ENCODE assay signal across 1 cellular context in the genomic region with DNA sequence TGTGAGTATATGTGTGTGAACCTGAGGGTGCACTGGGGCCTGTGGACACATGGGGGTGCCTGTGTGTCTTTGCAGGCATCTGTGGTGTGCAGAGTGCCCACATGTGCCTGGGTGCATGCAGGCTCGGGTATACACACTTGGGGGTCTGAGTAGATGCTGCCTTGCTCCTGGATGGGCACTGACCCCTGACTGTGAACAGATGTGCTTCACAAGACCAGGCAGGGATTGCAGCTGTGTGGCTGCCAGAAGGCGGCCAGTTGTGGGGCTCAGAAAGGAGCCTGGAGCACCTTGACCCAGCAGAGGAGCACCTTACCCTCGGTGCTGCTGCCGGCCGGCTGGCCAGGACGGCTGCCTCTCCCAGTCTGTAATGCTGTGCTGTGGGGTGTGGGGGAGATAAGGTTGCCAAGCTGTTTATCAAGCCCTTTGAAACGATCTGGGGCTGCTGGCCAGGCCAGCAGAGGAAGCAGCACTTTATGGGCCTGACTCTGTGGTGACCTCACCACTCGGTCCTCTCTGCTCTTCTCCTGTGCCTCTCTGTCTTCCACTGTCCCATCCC.
TF ChIP-seq lines count a peak whose summit lies in the region.

No MANE protein-coding gene starts in this region.

TF ChIP-seq in K562, 482 proteins besides CTCF, POLR2A, EP300 and RAD21 (continued from another document):
- TF ChIP-seq, protein P1, sequence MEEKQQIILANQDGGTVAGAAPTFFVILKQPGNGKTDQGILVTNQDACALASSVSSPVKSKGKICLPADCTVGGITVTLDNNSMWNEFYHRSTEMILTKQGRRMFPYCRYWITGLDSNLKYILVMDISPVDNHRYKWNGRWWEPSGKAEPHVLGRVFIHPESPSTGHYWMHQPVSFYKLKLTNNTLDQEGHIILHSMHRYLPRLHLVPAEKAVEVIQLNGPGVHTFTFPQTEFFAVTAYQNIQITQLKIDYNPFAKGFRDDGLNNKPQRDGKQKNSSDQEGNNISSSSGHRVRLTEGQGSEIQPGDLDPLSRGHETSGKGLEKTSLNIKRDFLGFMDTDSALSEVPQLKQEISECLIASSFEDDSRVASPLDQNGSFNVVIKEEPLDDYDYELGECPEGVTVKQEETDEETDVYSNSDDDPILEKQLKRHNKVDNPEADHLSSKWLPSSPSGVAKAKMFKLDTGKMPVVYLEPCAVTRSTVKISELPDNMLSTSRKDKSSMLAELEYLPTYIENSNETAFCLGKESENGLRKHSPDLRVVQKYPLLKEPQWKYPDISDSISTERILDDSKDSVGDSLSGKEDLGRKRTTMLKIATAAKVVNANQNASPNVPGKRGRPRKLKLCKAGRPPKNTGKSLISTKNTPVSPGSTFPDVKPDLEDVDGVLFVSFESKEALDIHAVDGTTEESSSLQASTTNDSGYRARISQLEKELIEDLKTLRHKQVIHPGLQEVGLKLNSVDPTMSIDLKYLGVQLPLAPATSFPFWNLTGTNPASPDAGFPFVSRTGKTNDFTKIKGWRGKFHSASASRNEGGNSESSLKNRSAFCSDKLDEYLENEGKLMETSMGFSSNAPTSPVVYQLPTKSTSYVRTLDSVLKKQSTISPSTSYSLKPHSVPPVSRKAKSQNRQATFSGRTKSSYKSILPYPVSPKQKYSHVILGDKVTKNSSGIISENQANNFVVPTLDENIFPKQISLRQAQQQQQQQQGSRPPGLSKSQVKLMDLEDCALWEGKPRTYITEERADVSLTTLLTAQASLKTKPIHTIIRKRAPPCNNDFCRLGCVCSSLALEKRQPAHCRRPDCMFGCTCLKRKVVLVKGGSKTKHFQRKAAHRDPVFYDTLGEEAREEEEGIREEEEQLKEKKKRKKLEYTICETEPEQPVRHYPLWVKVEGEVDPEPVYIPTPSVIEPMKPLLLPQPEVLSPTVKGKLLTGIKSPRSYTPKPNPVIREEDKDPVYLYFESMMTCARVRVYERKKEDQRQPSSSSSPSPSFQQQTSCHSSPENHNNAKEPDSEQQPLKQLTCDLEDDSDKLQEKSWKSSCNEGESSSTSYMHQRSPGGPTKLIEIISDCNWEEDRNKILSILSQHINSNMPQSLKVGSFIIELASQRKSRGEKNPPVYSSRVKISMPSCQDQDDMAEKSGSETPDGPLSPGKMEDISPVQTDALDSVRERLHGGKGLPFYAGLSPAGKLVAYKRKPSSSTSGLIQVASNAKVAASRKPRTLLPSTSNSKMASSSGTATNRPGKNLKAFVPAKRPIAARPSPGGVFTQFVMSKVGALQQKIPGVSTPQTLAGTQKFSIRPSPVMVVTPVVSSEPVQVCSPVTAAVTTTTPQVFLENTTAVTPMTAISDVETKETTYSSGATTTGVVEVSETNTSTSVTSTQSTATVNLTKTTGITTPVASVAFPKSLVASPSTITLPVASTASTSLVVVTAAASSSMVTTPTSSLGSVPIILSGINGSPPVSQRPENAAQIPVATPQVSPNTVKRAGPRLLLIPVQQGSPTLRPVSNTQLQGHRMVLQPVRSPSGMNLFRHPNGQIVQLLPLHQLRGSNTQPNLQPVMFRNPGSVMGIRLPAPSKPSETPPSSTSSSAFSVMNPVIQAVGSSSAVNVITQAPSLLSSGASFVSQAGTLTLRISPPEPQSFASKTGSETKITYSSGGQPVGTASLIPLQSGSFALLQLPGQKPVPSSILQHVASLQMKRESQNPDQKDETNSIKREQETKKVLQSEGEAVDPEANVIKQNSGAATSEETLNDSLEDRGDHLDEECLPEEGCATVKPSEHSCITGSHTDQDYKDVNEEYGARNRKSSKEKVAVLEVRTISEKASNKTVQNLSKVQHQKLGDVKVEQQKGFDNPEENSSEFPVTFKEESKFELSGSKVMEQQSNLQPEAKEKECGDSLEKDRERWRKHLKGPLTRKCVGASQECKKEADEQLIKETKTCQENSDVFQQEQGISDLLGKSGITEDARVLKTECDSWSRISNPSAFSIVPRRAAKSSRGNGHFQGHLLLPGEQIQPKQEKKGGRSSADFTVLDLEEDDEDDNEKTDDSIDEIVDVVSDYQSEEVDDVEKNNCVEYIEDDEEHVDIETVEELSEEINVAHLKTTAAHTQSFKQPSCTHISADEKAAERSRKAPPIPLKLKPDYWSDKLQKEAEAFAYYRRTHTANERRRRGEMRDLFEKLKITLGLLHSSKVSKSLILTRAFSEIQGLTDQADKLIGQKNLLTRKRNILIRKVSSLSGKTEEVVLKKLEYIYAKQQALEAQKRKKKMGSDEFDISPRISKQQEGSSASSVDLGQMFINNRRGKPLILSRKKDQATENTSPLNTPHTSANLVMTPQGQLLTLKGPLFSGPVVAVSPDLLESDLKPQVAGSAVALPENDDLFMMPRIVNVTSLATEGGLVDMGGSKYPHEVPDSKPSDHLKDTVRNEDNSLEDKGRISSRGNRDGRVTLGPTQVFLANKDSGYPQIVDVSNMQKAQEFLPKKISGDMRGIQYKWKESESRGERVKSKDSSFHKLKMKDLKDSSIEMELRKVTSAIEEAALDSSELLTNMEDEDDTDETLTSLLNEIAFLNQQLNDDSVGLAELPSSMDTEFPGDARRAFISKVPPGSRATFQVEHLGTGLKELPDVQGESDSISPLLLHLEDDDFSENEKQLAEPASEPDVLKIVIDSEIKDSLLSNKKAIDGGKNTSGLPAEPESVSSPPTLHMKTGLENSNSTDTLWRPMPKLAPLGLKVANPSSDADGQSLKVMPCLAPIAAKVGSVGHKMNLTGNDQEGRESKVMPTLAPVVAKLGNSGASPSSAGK (IDR thresholded peaks at IDR 0.05), result no peak
- TF ChIP-seq YY1 (IDR thresholded peaks at IDR 0.05; ENCODE audit: borderline replicate concordance in 1 of 3, control insufficient read depth in 1 of 3, extremely low read depth in 1 of 3, insufficient read depth in 3 of 3, insufficient read length in 1 of 3, insufficient replicate concordance in 2 of 3, low read depth in 1 of 3, low read length in 2 of 3) (peak in 2 of 3 experiments; percentile 8 to 14), NEUROD1 (IDR thresholded peaks at IDR 0.05; ENCODE audit: borderline replicate concordance, low read depth, low read length, partially characterized antibody) (peak; percentile 21), HDAC1 (IDR thresholded peaks at IDR 0.05) (0 out of 4 replicates have a peak, but pooled peaks of 1 of the 2 experiments have one; percentile 32), SMARCE1 (IDR thresholded peaks at IDR 0.05) (peak; percentile 77), PHB (CRISPR knock-in tag; IDR thresholded peaks at IDR 0.05) (no peak), TBP (optimal IDR thresholded peaks at IDR 0.05; ENCODE audit: low read depth, low read length) (peak; percentile 31), CBFA2T2 (conservative IDR thresholded peaks at IDR 0.05) (peak; percentile 91), RBBP5 (IDR thresholded peaks at IDR 0.05; ENCODE audit: borderline replicate concordance, insufficient read depth, low read length, poor library complexity, severe bottlenecking) (no peak), ZFX (CRISPR knock-in tag; IDR thresholded peaks at IDR 0.05) (no peak), FOXK2 (conservative IDR thresholded peaks at IDR 0.05 in 1 of 2, IDR thresholded peaks at IDR 0.05 in 1 of 2; ENCODE audit: low read depth in 2 of 2) (peak in 1 of 2 experiments; percentile 30; a peak in 1 of 4 replicates), PTBP1 (IDR thresholded peaks at IDR 0.05; ENCODE audit: low read depth, low read length) (0 out of 2 replicates have a peak, but pooled peaks have one; percentile 37), MAFG (tag; conservative IDR thresholded peaks at IDR 0.05) (no peak), POLR2AphosphoS5 (IDR thresholded peaks at IDR 0.05; ENCODE audit: control insufficient read depth, insufficient read depth, low read depth, low read length) (peak; percentile 89), ZC3H4 (CRISPR knock-in tag; IDR thresholded peaks at IDR 0.05; ENCODE audit: borderline replicate concordance) (no peak), SIX5 (IDR thresholded peaks at IDR 0.05; ENCODE audit: borderline replicate concordance in 1 of 2, insufficient read depth in 1 of 2, low read depth in 1 of 2, low read length in 2 of 2) (no peak), ZNF764 (CRISPR knock-in tag; IDR thresholded peaks at IDR 0.05; ENCODE audit: low read depth) (no peak), ZNF143 (CRISPR knock-in tag; IDR thresholded peaks at IDR 0.05) (no peak), CBFA2T3 (IDR thresholded peaks at IDR 0.05) (peak; percentile 96), ZKSCAN1 (IDR thresholded peaks at IDR 0.05; ENCODE audit: low read depth, low read length) (0 out of 2 replicates have a peak, but pooled peaks have one; percentile 31), NRF1 (conservative IDR thresholded peaks at IDR 0.05 in 1 of 2, IDR thresholded peaks at IDR 0.05 in 1 of 2) (0 out of 4 replicates have a peak, but pooled peaks of 1 of the 2 experiments have one; percentile 6), HIVEP1 (CRISPR knock-in tag; IDR thresholded peaks at IDR 0.05) (no peak), NCOR1 (IDR thresholded peaks at IDR 0.05) (peak; percentile 88), RBFOX2 (IDR thresholded peaks at IDR 0.05; ENCODE audit: low read depth, low read length) (peak; percentile 60), L3MBTL2 (IDR thresholded peaks at IDR 0.05) (0 out of 2 replicates have a peak, but pooled peaks have one; percentile 11), HDGF (IDR thresholded peaks at IDR 0.05) (0 out of 2 replicates have a peak, but pooled peaks have one; percentile 10), PML (IDR thresholded peaks at IDR 0.05; ENCODE audit: low read length) (peak; percentile 78), TAF9B (IDR thresholded peaks at IDR 0.05; ENCODE audit: partially characterized antibody) (no peak), NFIC (IDR thresholded peaks at IDR 0.05) (peak; percentile 81)
- TF ChIP-seq, protein P2, sequence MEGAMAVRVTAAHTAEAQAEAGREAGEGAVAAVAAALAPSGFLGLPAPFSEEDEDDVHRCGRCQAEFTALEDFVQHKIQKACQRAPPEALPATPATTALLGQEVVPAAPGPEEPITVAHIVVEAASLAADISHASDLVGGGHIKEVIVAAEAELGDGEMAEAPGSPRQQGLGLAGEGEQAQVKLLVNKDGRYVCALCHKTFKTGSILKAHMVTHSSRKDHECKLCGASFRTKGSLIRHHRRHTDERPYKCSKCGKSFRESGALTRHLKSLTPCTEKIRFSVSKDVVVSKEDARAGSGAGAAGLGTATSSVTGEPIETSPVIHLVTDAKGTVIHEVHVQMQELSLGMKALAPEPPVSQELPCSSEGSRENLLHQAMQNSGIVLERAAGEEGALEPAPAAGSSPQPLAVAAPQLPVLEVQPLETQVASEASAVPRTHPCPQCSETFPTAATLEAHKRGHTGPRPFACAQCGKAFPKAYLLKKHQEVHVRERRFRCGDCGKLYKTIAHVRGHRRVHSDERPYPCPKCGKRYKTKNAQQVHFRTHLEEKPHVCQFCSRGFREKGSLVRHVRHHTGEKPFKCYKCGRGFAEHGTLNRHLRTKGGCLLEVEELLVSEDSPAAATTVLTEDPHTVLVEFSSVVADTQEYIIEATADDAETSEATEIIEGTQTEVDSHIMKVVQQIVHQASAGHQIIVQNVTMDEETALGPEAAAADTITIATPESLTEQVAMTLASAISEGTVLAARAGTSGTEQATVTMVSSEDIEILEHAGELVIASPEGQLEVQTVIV (CRISPR knock-in tag; IDR thresholded peaks at IDR 0.05; ENCODE audit: borderline replicate concordance), result no peak
- TF ChIP-seq, protein P3, sequence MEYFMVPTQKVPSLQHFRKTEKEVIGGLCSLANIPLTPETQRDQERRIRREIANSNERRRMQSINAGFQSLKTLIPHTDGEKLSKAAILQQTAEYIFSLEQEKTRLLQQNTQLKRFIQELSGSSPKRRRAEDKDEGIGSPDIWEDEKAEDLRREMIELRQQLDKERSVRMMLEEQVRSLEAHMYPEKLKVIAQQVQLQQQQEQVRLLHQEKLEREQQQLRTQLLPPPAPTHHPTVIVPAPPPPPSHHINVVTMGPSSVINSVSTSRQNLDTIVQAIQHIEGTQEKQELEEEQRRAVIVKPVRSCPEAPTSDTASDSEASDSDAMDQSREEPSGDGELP (CRISPR knock-in tag; IDR thresholded peaks at IDR 0.05; ENCODE audit: borderline replicate concordance), result peak; percentile 82
- TF ChIP-seq, protein P4, sequence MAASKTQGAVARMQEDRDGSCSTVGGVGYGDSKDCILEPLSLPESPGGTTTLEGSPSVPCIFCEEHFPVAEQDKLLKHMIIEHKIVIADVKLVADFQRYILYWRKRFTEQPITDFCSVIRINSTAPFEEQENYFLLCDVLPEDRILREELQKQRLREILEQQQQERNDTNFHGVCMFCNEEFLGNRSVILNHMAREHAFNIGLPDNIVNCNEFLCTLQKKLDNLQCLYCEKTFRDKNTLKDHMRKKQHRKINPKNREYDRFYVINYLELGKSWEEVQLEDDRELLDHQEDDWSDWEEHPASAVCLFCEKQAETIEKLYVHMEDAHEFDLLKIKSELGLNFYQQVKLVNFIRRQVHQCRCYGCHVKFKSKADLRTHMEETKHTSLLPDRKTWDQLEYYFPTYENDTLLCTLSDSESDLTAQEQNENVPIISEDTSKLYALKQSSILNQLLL (CRISPR knock-in tag; IDR thresholded peaks at IDR 0.05; ENCODE audit: borderline replicate concordance), result no peak
- TF ChIP-seq, protein P5, sequence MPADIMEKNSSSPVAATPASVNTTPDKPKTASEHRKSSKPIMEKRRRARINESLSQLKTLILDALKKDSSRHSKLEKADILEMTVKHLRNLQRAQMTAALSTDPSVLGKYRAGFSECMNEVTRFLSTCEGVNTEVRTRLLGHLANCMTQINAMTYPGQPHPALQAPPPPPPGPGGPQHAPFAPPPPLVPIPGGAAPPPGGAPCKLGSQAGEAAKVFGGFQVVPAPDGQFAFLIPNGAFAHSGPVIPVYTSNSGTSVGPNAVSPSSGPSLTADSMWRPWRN (IDR thresholded peaks at IDR 0.05; ENCODE audit: low read depth), result no peak
- TF ChIP-seq, protein P6, sequence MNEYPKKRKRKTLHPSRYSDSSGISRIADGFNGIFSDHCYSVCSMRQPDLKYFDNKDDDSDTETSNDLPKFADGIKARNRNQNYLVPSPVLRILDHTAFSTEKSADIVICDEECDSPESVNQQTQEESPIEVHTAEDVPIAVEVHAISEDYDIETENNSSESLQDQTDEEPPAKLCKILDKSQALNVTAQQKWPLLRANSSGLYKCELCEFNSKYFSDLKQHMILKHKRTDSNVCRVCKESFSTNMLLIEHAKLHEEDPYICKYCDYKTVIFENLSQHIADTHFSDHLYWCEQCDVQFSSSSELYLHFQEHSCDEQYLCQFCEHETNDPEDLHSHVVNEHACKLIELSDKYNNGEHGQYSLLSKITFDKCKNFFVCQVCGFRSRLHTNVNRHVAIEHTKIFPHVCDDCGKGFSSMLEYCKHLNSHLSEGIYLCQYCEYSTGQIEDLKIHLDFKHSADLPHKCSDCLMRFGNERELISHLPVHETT (CRISPR knock-in tag; conservative IDR thresholded peaks at IDR 0.05 in 1 of 2, IDR thresholded peaks at IDR 0.05 in 1 of 2), result peak in 1 of 2 experiments; percentile 57; a peak in 2 of 4 replicates
- TF ChIP-seq, protein P7, sequence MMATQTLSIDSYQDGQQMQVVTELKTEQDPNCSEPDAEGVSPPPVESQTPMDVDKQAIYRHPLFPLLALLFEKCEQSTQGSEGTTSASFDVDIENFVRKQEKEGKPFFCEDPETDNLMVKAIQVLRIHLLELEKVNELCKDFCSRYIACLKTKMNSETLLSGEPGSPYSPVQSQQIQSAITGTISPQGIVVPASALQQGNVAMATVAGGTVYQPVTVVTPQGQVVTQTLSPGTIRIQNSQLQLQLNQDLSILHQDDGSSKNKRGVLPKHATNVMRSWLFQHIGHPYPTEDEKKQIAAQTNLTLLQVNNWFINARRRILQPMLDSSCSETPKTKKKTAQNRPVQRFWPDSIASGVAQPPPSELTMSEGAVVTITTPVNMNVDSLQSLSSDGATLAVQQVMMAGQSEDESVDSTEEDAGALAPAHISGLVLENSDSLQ (IDR thresholded peaks at IDR 0.05), result peak; percentile 23; the same call in 1 of the 2 replicates
- TF ChIP-seq, protein P8, sequence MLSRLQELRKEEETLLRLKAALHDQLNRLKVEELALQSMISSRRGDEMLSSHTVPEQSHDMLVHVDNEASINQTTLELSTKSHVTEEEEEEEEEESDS (CRISPR knock-in tag; IDR thresholded peaks at IDR 0.05), result no peak
